1 cellular context compared by ENCODE assay signal in genomic region chr10:1093696-1094095, GRCh38.
TF ChIP-seq lines count a peak whose summit lies in the region.

No MANE protein-coding gene starts in this region.

TF ChIP-seq in HepG2, 621 proteins besides CTCF, POLR2A, EP300 and RAD21:
- TF ChIP-seq MAFF (IDR thresholded peaks at IDR 0.05; ENCODE audit: low read depth, low read length), result peak; percentile 72
- TF ChIP-seq MAFK (conservative IDR thresholded peaks at IDR 0.05 in 1 of 2, IDR thresholded peaks at IDR 0.05 in 1 of 2; ENCODE audit: low read length in 2 of 2), result peak; percentile 71 to 88
- no peak for TF ChIP-seq MTA1 (CRISPR knock-in tag; IDR thresholded peaks at IDR 0.05; ENCODE audit: borderline replicate concordance)
- TF ChIP-seq ZNF619 (CRISPR knock-in tag; IDR thresholded peaks at IDR 0.05), result no peak
TF ChIP-seq in HepG2: peak in this region for 2.
